In genomic region chr13:29924951-29925350, GRCh38 we compare ENCODE assay signal across 9 cellular contexts.
DNase-seq lines count a peak whose midpoint lies in the region; ATAC-seq and TF ChIP-seq lines count a peak whose summit lies in the region.
"Had no signal": no experiment of that assay in that cellular context is flagged by ENCODE, and none has a peak within 500 bp of the region (broad histone marks: within the 10 kb centered on the region; RNA-seq: fewer than 3 reads in every experiment).

No MANE protein-coding gene starts in this region.

- WGBS in thyroid gland, 2 donors: 60 to 66% methylated on average over 6 of the region's 6 CpGs

- no peaks in the 10 kb centered on the region for H3K36me3 ChIP-seq in thyroid gland

- H3K9me3 ChIP-seq in thyroid gland: no peaks in the 10 kb centered on the region

- no peak overlapping the region for H3K4me3 ChIP-seq in thyroid gland (replicated peaks in 1 of 3)

- H3K4me3 Mint-ChIP-seq in HFFc6: peak overlapping the region; percentile 85
- peak overlapping the region; percentile 59 for H3K4me3 Mint-ChIP-seq in chondrocyte (ENCODE audit: unreplicated experiment)
- H3K4me3 Mint-ChIP-seq in mesothelial cell of epicardium: no peak overlapping the region
- H3K4me3 Mint-ChIP-seq: activated CD8-positive, alpha-beta memory T cell treated with anti-CD3 and anti-CD28 coated beads, Interleukin-2, amount 10 ng/mL, durations not matched to agents 7 days and 5 days had no signal

- DNase-seq in HFFc6 (no peak), chondrocyte (ENCODE audit: low spot score) (no peak), mesothelial cell of epicardium (ENCODE audit: low spot score in 2 of 2, unreplicated experiment in 2 of 2) (no peak), thyroid gland (no peak), dermis blood vessel endothelial cell (no peak)
- DNase-seq in activated CD4-positive, CD25-positive, alpha-beta regulatory T cell (lab: John Stamatoyannopoulos, UW): no peak

- H3K4me1 ChIP-seq in thyroid gland: peaks cover 42% of the 10 kb centered on the region in 2 donors

- TF ChIP-seq CTCF in HFFc6 (IDR thresholded peaks at IDR 0.05): no peak
- no peak for TF ChIP-seq CTCF in chondrocyte (IDR thresholded peaks at IDR 0.05)
- no peak for TF ChIP-seq CTCF in mesothelial cell of epicardium (IDR thresholded peaks at IDR 0.05; ENCODE audit: unreplicated experiment)
- no peak for TF ChIP-seq CTCF in thyroid gland (IDR thresholded peaks at IDR 0.05)

- H3K27me3 Mint-ChIP-seq in HFFc6 (ENCODE audit: insufficient read depth): peaks cover 3% of the 10 kb centered on the region
- no peaks in the 10 kb centered on the region for H3K27me3 Mint-ChIP-seq in chondrocyte (ENCODE audit: low read depth)
- H3K27me3 Mint-ChIP-seq in mesothelial cell of epicardium (ENCODE audit: low read depth): no peaks in the 10 kb centered on the region

- peak overlapping the region; percentile 99 for H3K27ac Mint-ChIP-seq in HFFc6
- peak overlapping the region; percentile 96 for H3K27ac Mint-ChIP-seq in chondrocyte (ENCODE audit: unreplicated experiment)
- H3K27ac Mint-ChIP-seq in mesothelial cell of epicardium: peak overlapping the region; percentile 97
- H3K27ac Mint-ChIP-seq: activated CD8-positive, alpha-beta memory T cell treated with anti-CD3 and anti-CD28 coated beads, Interleukin-2, amount 10 ng/mL, durations not matched to agents 7 days and 5 days had no signal

- no peaks in the 10 kb centered on the region for H3K9me3 Mint-ChIP-seq in HFFc6
- H3K9me3 Mint-ChIP-seq in chondrocyte (ENCODE audit: low read depth): no peaks in the 10 kb centered on the region
- no peaks in the 10 kb centered on the region for H3K9me3 Mint-ChIP-seq in mesothelial cell of epicardium
- H3K9me3 Mint-ChIP-seq: activated naive CD4-positive, alpha-beta T cell treated with anti-CD3 and anti-CD28 coated beads, Interleukin-2, amount 50 U/mL, for 72 hours had no signal

- peak overlapping the region; percentile 90 to 99 (median 99) for H3K27ac ChIP-seq in thyroid gland

- intact Hi-C loops in thyroid gland (cut with DNase I): loop anchor here (10.0 kb wide), 1 partner anchor 70 kb away; the partner anchor contains the start of gene UBL3

- H3K36me3 Mint-ChIP-seq in HFFc6 (ENCODE audit: low read depth) (no peaks in the 10 kb centered on the region), chondrocyte (ENCODE audit: low read depth) (no peaks in the 10 kb centered on the region), mesothelial cell of epicardium (no peaks in the 10 kb centered on the region)
- H3K36me3 Mint-ChIP-seq: activated CD8-positive, alpha-beta memory T cell treated with anti-CD3 and anti-CD28 coated beads, Interleukin-2, amount 10 ng/mL, durations not matched to agents 7 days and 5 days; activated naive CD4-positive, alpha-beta T cell treated with anti-CD3 and anti-CD28 coated beads, Interleukin-2, amount 50 U/mL, for 72 hours had no signal

- ATAC-seq in HG03039 (IDR thresholded peaks at IDR 0.05; ENCODE audit: unreplicated experiment): no peak
- ATAC-seq: activated CD8-positive, alpha-beta memory T cell treated with anti-CD3 and anti-CD28 coated beads, Interleukin-2, amount 10 ng/mL, durations not matched to agents 7 days and 5 days had no signal

- no peak for TF ChIP-seq POLR2A in thyroid gland (IDR thresholded peaks at IDR 0.05)

- peaks cover 66% of the 10 kb centered on the region for H3K4me1 Mint-ChIP-seq in HFFc6 (ENCODE audit: low read depth)
- H3K4me1 Mint-ChIP-seq in chondrocyte (ENCODE audit: low read depth): peaks cover 52% of the 10 kb centered on the region
- peaks cover 61% of the 10 kb centered on the region for H3K4me1 Mint-ChIP-seq in mesothelial cell of epicardium

- H3K27me3 ChIP-seq in thyroid gland: no peaks in the 10 kb centered on the region
